Comparison of ENCODE assay signal across 8 cellular contexts in the genomic region with DNA sequence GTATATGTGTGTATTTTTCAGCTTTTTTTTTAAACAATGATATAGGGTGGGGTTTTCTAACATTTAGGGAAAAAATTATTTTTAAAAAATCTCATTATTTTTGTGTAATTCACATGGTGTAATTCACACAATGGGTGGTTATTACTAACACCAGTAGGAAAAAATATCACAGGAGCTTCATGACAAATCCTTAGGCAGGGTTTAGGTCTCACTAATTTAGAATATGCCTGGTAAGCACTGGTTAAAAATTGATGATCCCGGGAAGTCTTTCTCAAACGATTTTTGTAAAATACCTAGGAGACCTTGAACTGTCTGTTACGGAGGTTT. TPM values are rescaled to one million over a fixed set of nuclear protein-coding genes. Genes with fewer than 3 reads are reported as not detected.
DNase-seq lines count a peak whose midpoint lies in the region; ATAC-seq and TF ChIP-seq lines count a peak whose summit lies in the region.

No MANE protein-coding gene starts in this region.

- H3K4me3 Mint-ChIP-seq in chondrocyte (ENCODE audit: unreplicated experiment) (peak overlapping the region; percentile 72), nephron progenitor cell (peak overlapping the region; percentile 81)

- peak overlapping the region; percentile 76; the same call in 1 of the 2 replicates for H3K27ac ChIP-seq in C4-2B

- H3K4me1 Mint-ChIP-seq in chondrocyte (ENCODE audit: low read depth) (peaks cover 34% of the 10 kb centered on the region), nephron progenitor cell (peaks cover 36% of the 10 kb centered on the region)

- DNase-seq in chondrocyte (ENCODE audit: low spot score) (no peak), nephron progenitor cell (no peak), NCI-H128 (lab: John Stamatoyannopoulos, UW; ENCODE audit: unreplicated experiment) (no peak), NCI-H2029 treated with DMSO at 0.1 percent for 48 hours (lab: John Stamatoyannopoulos, UW) (no peak)
- DNase-seq in activated CD4-positive, alpha-beta T cell treated with anti-CD3 and anti-CD28 coated beads, Interleukin-2, amount 50 U/mL, for 4 hours = no peak

- TF ChIP-seq CTCF in C4-2B (conservative IDR thresholded peaks at IDR 0.05) (no peak), chondrocyte (IDR thresholded peaks at IDR 0.05) (peak; percentile 56), nephron progenitor cell (IDR thresholded peaks at IDR 0.05) (no peak)

- peak; percentile 4 for ATAC-seq in HG03439 (IDR thresholded peaks at IDR 0.05; ENCODE audit: unreplicated experiment)
- no peak for ATAC-seq in GM18519 (IDR thresholded peaks at IDR 0.05; ENCODE audit: low FRiP score, unreplicated experiment)

- H3K27me3 Mint-ChIP-seq in chondrocyte (ENCODE audit: low read depth) (no peaks in the 10 kb centered on the region), nephron progenitor cell (ENCODE audit: low read depth, poor library complexity) (peaks cover 4% of the 10 kb centered on the region)

- no peaks in the 10 kb centered on the region for H3K9me3 Mint-ChIP-seq in chondrocyte (ENCODE audit: low read depth)
- no peaks in the 10 kb centered on the region for H3K9me3 Mint-ChIP-seq in nephron progenitor cell

- H3K27ac Mint-ChIP-seq in chondrocyte (ENCODE audit: unreplicated experiment) (peak overlapping the region; percentile 97), nephron progenitor cell (peak overlapping the region; percentile 94)

- H3K36me3 Mint-ChIP-seq in chondrocyte (ENCODE audit: low read depth) = no peaks in the 10 kb centered on the region
- H3K36me3 Mint-ChIP-seq in nephron progenitor cell (ENCODE audit: low read depth) = no peaks in the 10 kb centered on the region

RNA-seq across cellular contexts. Expression of a gene that starts 29.5 kb away (rescaled TPM):
- total RNA-seq in chondrocyte = 26.9 to 28.7 TPM (median 27.0 TPM) in 3 replicates
